ENCODE assay signal across 9 cellular contexts in genomic region chr17:29124135-29124930, GRCh38. TPM values are rescaled to one million over a fixed set of nuclear protein-coding genes. Genes with fewer than 3 reads are reported as not detected.
DNase-seq lines count a peak whose midpoint lies in the region; ATAC-seq and TF ChIP-seq lines count a peak whose summit lies in the region.
"Had no signal": no experiment of that assay in that cellular context is flagged by ENCODE, and none has a peak within 500 bp of the region (broad histone marks: within the 10 kb centered on the region; RNA-seq: fewer than 3 reads in every experiment).

No MANE protein-coding gene starts in this region.

- DNase-seq in ELF-1 (ENCODE audit: low read depth, low spot score), result peak; percentile 68
- DNase-seq in NCI-H510A treated with DMSO at 0.1 percent for 48 hours (lab: John Stamatoyannopoulos, UW), result peak; percentile 58
- DNase-seq in activated T-cell treated with anti-CD3 and anti-CD28 coated beads, Interleukin-2, amount 50 U/mL, for 4 hours, result peak; percentile 30
- no peak for DNase-seq in globus pallidus (ENCODE audit: low spot score)

- H3K79me2 ChIP-seq in parathyroid adenoma, result peaks cover 16% of the 10 kb centered on the region

- H3K36me3 Mint-ChIP-seq in activated T-cell treated with anti-CD3 and anti-CD28 coated beads, Interleukin-2, amount 50 U/mL, for 4 hours (ENCODE audit: insufficient read depth), result peaks cover 5% of the 10 kb centered on the region
- H3K36me3 Mint-ChIP-seq: activated naive CD4-positive, alpha-beta T cell treated with anti-CD3 and anti-CD28 coated beads, Interleukin-2, amount 50 U/mL, for 24 hours had no signal

- WGBS in gastroesophageal sphincter (ENCODE audit: low coverage in 1 of 2), 2 donors, result 0 to 53% methylated on average over 1 to 4 of the region's 13 CpGs

- TF ChIP-seq CTCF in gastroesophageal sphincter (IDR thresholded peaks at IDR 0.05), result peak in 3 of 4 experiments; percentile 64 to 83 (median 73)
- TF ChIP-seq CTCF in parathyroid adenoma (IDR thresholded peaks at IDR 0.05), result peak; percentile 81

- peaks cover 0 to 76% of the 10 kb centered on the region in 2 donors for H3K36me3 ChIP-seq in gastroesophageal sphincter
- no peaks in the 10 kb centered on the region for H3K36me3 ChIP-seq in parathyroid adenoma (ENCODE audit: control insufficient read depth, insufficient read depth, low read length)

- H3K4me3 ChIP-seq in gastroesophageal sphincter, result no peak overlapping the region
- no peak overlapping the region for H3K4me3 ChIP-seq in parathyroid adenoma (ENCODE audit: low read depth, low read length)

- H3K4me2 ChIP-seq in parathyroid adenoma (ENCODE audit: low read length), result no peak overlapping the region

- H3K4me3 Mint-ChIP-seq in activated T-cell treated with anti-CD3 and anti-CD28 coated beads, Interleukin-2, amount 50 U/mL, for 4 hours, result no peak overlapping the region
- H3K4me3 Mint-ChIP-seq: activated naive CD4-positive, alpha-beta T cell treated with anti-CD3 and anti-CD28 coated beads, Interleukin-2, amount 50 U/mL, for 24 hours had no signal

- peaks cover 0 to 16% (median 5%) of the 10 kb centered on the region in 3 donors for H3K4me1 ChIP-seq in gastroesophageal sphincter
- no peaks in the 10 kb centered on the region for H3K4me1 ChIP-seq in parathyroid adenoma

- H3K27ac ChIP-seq in gastroesophageal sphincter, result no peak overlapping the region
- H3K27ac ChIP-seq in parathyroid adenoma, result no peak overlapping the region

- no peak overlapping the region for H2AFZ ChIP-seq in parathyroid adenoma

- no peak for TF ChIP-seq POLR2A in gastroesophageal sphincter (IDR thresholded peaks at IDR 0.05)

- H3K9me3 ChIP-seq in gastroesophageal sphincter, result no peaks in the 10 kb centered on the region
- H3K9me3 ChIP-seq in parathyroid adenoma (ENCODE audit: control insufficient read depth, low read length), result no peaks in the 10 kb centered on the region

- H3K9me3 Mint-ChIP-seq in activated T-cell treated with anti-CD3 and anti-CD28 coated beads, Interleukin-2, amount 50 U/mL, for 4 hours, result no peaks in the 10 kb centered on the region
- H3K9me3 Mint-ChIP-seq: activated naive CD4-positive, alpha-beta T cell treated with anti-CD3 and anti-CD28 coated beads, Interleukin-2, amount 50 U/mL, for 24 hours had no signal

- ATAC-seq in HG02981 (IDR thresholded peaks at IDR 0.05; ENCODE audit: unreplicated experiment), result peak; percentile 50
- ATAC-seq in activated T-cell treated with anti-CD3 and anti-CD28 coated beads, Interleukin-2, amount 50 U/mL, for 4 hours, result peak; percentile 86 to 92
- peak; percentile 80 for ATAC-seq in gastroesophageal sphincter
- ATAC-seq in HG03469 (IDR thresholded peaks at IDR 0.05; ENCODE audit: unreplicated experiment), result no peak

- TF ChIP-seq EP300 in gastroesophageal sphincter (IDR thresholded peaks at IDR 0.05), result no peak

- H3K4me1 Mint-ChIP-seq in activated T-cell treated with anti-CD3 and anti-CD28 coated beads, Interleukin-2, amount 50 U/mL, for 4 hours (ENCODE audit: low read depth), result no peaks in the 10 kb centered on the region

- no peaks in the 10 kb centered on the region for H3K27me3 Mint-ChIP-seq in activated T-cell treated with anti-CD3 and anti-CD28 coated beads, Interleukin-2, amount 50 U/mL, for 4 hours (ENCODE audit: low read depth)
- H3K27me3 Mint-ChIP-seq: activated naive CD4-positive, alpha-beta T cell treated with anti-CD3 and anti-CD28 coated beads, Interleukin-2, amount 50 U/mL, for 24 hours had no signal

- H3K9ac ChIP-seq in parathyroid adenoma, result no peak overlapping the region

- no peaks in the 10 kb centered on the region for H3K27me3 ChIP-seq in gastroesophageal sphincter
- H3K27me3 ChIP-seq in parathyroid adenoma (ENCODE audit: control insufficient read depth, insufficient read depth, low read length), result no peaks in the 10 kb centered on the region

RNA-seq across cellular contexts. Expression of gene MYO18A, which starts 55.9 kb away (rescaled TPM):
- total RNA-seq in activated T-cell treated with anti-CD3 and anti-CD28 coated beads, Interleukin-2, amount 50 U/mL, for 4 hours, result 10 to 100 TPM; 24.2 to 24.3 (median 24.2) TPM
- 10 to 100 TPM; 45.5 to 70.5 (median 56.5) TPM for total RNA-seq in gastroesophageal sphincter
